28 cellular contexts compared by ENCODE assay signal in the genomic region with DNA sequence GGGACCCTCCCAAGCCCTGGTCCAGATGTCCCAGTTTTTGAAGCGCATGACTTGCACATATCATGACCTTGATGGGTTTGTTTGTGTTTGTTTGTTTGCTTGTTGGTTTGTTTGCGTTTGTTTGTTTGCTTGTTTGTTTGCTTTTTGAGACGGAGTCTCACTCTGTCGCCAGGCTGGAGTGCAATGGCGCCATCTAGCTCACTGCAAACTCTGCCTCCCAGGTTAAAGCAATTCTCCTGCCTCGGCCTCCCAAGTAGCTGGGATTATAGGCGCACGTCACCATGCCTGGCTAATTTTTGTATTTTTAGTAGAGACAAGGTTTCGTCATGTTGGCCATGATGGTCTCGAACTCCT. TPM values are rescaled to one million over a fixed set of nuclear protein-coding genes. Genes with fewer than 3 reads are reported as not detected.
A peak's percentile ranks its signal among the peaks of the same experiment; 100 is the strongest.
DNase-seq lines count a peak whose midpoint lies in the region; ATAC-seq and TF ChIP-seq lines count a peak whose summit lies in the region.
"Had no signal": no experiment of that assay in that cellular context is flagged by ENCODE, and none has a peak within 500 bp of the region (broad histone marks: within the 10 kb centered on the region; RNA-seq: fewer than 3 reads in every experiment).

No MANE protein-coding gene starts in this region.

- no peak overlapping the region for H3K23ac ChIP-seq in H9 (ENCODE audit: insufficient read length, low read depth, low read length)

- H3K4me1 ChIP-seq in BE2C (peaks cover 9% of the 10 kb centered on the region), H9 (ENCODE audit: insufficient read depth, low read length) (no peaks in the 10 kb centered on the region), esophagus muscularis mucosa (peaks cover under 1 to 14% (median 13%) of the 10 kb centered on the region in 4 donors), upper lobe of right lung (peaks cover 14% of the 10 kb centered on the region)

- no peak for TF ChIP-seq POLR2A in esophagus muscularis mucosa (IDR thresholded peaks at IDR 0.05; ENCODE audit: low read depth)

- H2AK5ac ChIP-seq in H9 (ENCODE audit: insufficient read length, low read length): no peak overlapping the region

- H4K8ac ChIP-seq in H9 (replicated peaks; ENCODE audit: insufficient read length, low read depth, low read length): no peak overlapping the region

- DNase-seq in BE2C: no peak
- DNase-seq in H9: no peak
- no peak for DNase-seq in fibroblast of pulmonary artery (ENCODE audit: low read depth)
- DNase-seq in A172 (ENCODE audit: low spot score): no peak
- DNase-seq in esophagus muscularis mucosa (ENCODE audit: extremely low spot score): no peak
- no peak for DNase-seq in upper lobe of right lung
- DNase-seq in CD4-positive, alpha-beta T cell: no peak
- DNase-seq: ACHN; activated CD4-positive, alpha-beta T cell treated with anti-CD3 and anti-CD28 coated beads for 36 hours; activated CD8-positive, alpha-beta memory T cell treated with anti-CD3 and anti-CD28 coated beads for 24 hours; activated effector memory CD4-positive, alpha-beta T cell treated with anti-CD3 and anti-CD28 coated beads, Interleukin-2, amount 50 U/mL, for 16 hours; activated naive CD8-positive, alpha-beta T cell treated with anti-CD3 and anti-CD28 coated beads, Interleukin-2, amount 10 ng/mL, durations not matched to agents 7 days and 5 days; Calu3; central memory CD4-positive, alpha-beta T cell; dermis blood vessel endothelial cell; MV-4-11; naive thymus-derived CD4-positive, alpha-beta T cell; NCI-H446; stomach; T-cell; tibial artery had no signal

- TF ChIP-seq CTCF in BE2C (IDR thresholded peaks at IDR 0.05; ENCODE audit: low read depth, low read length): peak; percentile 45
- TF ChIP-seq CTCF in H9 (conservative IDR thresholded peaks at IDR 0.05): peak; percentile 56
- TF ChIP-seq CTCF in VCaP (conservative IDR thresholded peaks at IDR 0.05): 0 out of 2 replicates have a peak, but pooled peaks have one; percentile 20
- peak; percentile 18 for TF ChIP-seq CTCF in fibroblast of pulmonary artery (IDR thresholded peaks at IDR 0.05; ENCODE audit: low read length, missing control alignments)
- no peak for TF ChIP-seq CTCF in esophagus muscularis mucosa (IDR thresholded peaks at IDR 0.05)
- TF ChIP-seq CTCF in upper lobe of right lung (IDR thresholded peaks at IDR 0.05): no peak
- no peak for TF ChIP-seq CTCF in CD4-positive, alpha-beta T cell (IDR thresholded peaks at IDR 0.05)

- H3K9me3 ChIP-seq in BE2C (no peaks in the 10 kb centered on the region), H9 (ENCODE audit: control insufficient read depth, low read depth, low read length) (no peaks in the 10 kb centered on the region), esophagus muscularis mucosa (no peaks in the 10 kb centered on the region), upper lobe of right lung (no peaks in the 10 kb centered on the region)
- no peaks in the 10 kb centered on the region for H3K9me3 ChIP-seq in CD4-positive, alpha-beta T cell (ENCODE audit: control insufficient read depth, low read length)
- H3K9me3 ChIP-seq: ascending aorta, stomach, tibial artery had no signal

- no peak overlapping the region for H3K4me2 ChIP-seq in H9 (ENCODE audit: insufficient read depth, insufficient read length, low read length)
- H3K4me2 ChIP-seq: KMS-11 had no signal

- H3K4me3 ChIP-seq in BE2C (ENCODE audit: low read depth, low read length) (no peak overlapping the region), fibroblast of pulmonary artery (replicated peaks; ENCODE audit: low read depth, low read length) (no peak overlapping the region), esophagus muscularis mucosa (no peak overlapping the region), upper lobe of right lung (no peak overlapping the region)
- H3K4me3 ChIP-seq: ascending aorta, skin epidermis, stomach, tibial artery had no signal

- H3K79me1 ChIP-seq in H9 (ENCODE audit: insufficient read depth, low read depth, low read length, poor library complexity, severe bottlenecking): no peaks in the 10 kb centered on the region

- CTCF ChIA-PET in CD4-positive, alpha-beta T cell (lab: Charles Lee): no interaction called here

- H4K5ac ChIP-seq in H9 (ENCODE audit: insufficient read length, low read depth, low read length): no peak overlapping the region

- H3K27me3 Mint-ChIP-seq in H9 (ENCODE audit: low read depth): peaks cover 2% of the 10 kb centered on the region; the same call in 1 of the 2 replicates
- no peaks in the 10 kb centered on the region for H3K27me3 Mint-ChIP-seq in CD4-positive, alpha-beta T cell
- H3K27me3 Mint-ChIP-seq: activated CD4-positive, alpha-beta T cell treated with anti-CD3 and anti-CD28 coated beads for 36 hours; T-cell had no signal

- no peak overlapping the region for H2AFZ ChIP-seq in H9 (ENCODE audit: low read length)

- H3K18ac ChIP-seq in H9 (ENCODE audit: insufficient read length, low read depth, low read length): no peak overlapping the region

- H4K20me1 ChIP-seq in H9 (ENCODE audit: control insufficient read depth, insufficient read depth, insufficient read length): no peaks in the 10 kb centered on the region

- no peak overlapping the region for H3T11ph ChIP-seq in H9 (ENCODE audit: low read length)

- H2BK15ac ChIP-seq in H9 (ENCODE audit: low read depth, low read length): no peak overlapping the region

- H4K91ac ChIP-seq in H9 (ENCODE audit: insufficient read length, low read depth, low read length): no peak overlapping the region

- no peak for TF ChIP-seq EP300 in esophagus muscularis mucosa (IDR thresholded peaks at IDR 0.05)

- H3K9ac ChIP-seq in H9 (ENCODE audit: extremely low read depth, insufficient read length, low read length): no peak overlapping the region
- H3K9ac ChIP-seq: KMS-11 had no signal

- WGBS in H9 (ENCODE audit: extremely low coverage, insufficient read length, low lambda C conversion rate): no CpG with 5 or more reads among the region's 10 CpGs
- WGBS in esophagus muscularis mucosa: 60% methylated on average over 10 of the region's 10 CpGs

- H3K27ac ChIP-seq in H9 (ENCODE audit: insufficient read length, low read depth, low read length) (no peak overlapping the region), VCaP (no peak overlapping the region), esophagus muscularis mucosa (replicated peaks in 1 of 4) (no peak overlapping the region), upper lobe of right lung (no peak overlapping the region)
- H3K27ac ChIP-seq in CD4-positive, alpha-beta T cell (ENCODE audit: low read depth, low read length): no peak overlapping the region
- H3K27ac ChIP-seq: ascending aorta, C4-2B, KMS-11, RWPE1, skin epidermis, stomach, tibial artery had no signal

- no peak overlapping the region for H2BK12ac ChIP-seq in H9 (ENCODE audit: insufficient read length, low read depth, low read length)

- H3K4ac ChIP-seq in H9 (ENCODE audit: low read depth, low read length): no peak overlapping the region

- no peak overlapping the region for H2BK20ac ChIP-seq in H9 (ENCODE audit: low read depth, low read length, poor library complexity, severe bottlenecking)

- H3K14ac ChIP-seq in H9 (ENCODE audit: insufficient read depth, low read length): no peak overlapping the region

- H3K27ac Mint-ChIP-seq in H9: no peak overlapping the region
- no peak overlapping the region for H3K27ac Mint-ChIP-seq in CD4-positive, alpha-beta T cell
- H3K27ac Mint-ChIP-seq: activated CD4-positive, alpha-beta T cell treated with anti-CD3 and anti-CD28 coated beads for 36 hours; activated naive CD8-positive, alpha-beta T cell treated with anti-CD3 and anti-CD28 coated beads, Interleukin-2, amount 10 ng/mL, durations not matched to agents 7 days and 5 days; mesothelial cell of epicardium; naive thymus-derived CD4-positive, alpha-beta T cell; T-cell had no signal

- POLR2A ChIA-PET in CD4-positive, alpha-beta T cell (lab: Charles Lee): no interaction called here

- no peak overlapping the region for H3K4me3 Mint-ChIP-seq in H9
- H3K4me3 Mint-ChIP-seq in CD4-positive, alpha-beta T cell: no peak overlapping the region
- H3K4me3 Mint-ChIP-seq: activated CD4-positive, alpha-beta T cell treated with anti-CD3 and anti-CD28 coated beads for 36 hours; activated naive CD8-positive, alpha-beta T cell treated with anti-CD3 and anti-CD28 coated beads, Interleukin-2, amount 10 ng/mL, durations not matched to agents 7 days and 5 days; mesothelial cell of epicardium; naive thymus-derived CD4-positive, alpha-beta T cell; T-cell had no signal

- no peaks in the 10 kb centered on the region for H3K79me2 ChIP-seq in H9 (ENCODE audit: insufficient read depth, low read length)

- no peaks in the 10 kb centered on the region; a peak in 1 of 5 replicates for H3K9me3 Mint-ChIP-seq in H9
- no peaks in the 10 kb centered on the region for H3K9me3 Mint-ChIP-seq in CD4-positive, alpha-beta T cell
- H3K9me3 Mint-ChIP-seq: activated naive CD8-positive, alpha-beta T cell treated with anti-CD3 and anti-CD28 coated beads, Interleukin-2, amount 10 ng/mL, durations not matched to agents 7 days and 5 days; mesothelial cell of epicardium; T-cell had no signal

- H3K36me3 ChIP-seq in BE2C (no peaks in the 10 kb centered on the region), esophagus muscularis mucosa (no peaks in the 10 kb centered on the region), upper lobe of right lung (no peaks in the 10 kb centered on the region)
- H3K36me3 ChIP-seq: ascending aorta, stomach, tibial artery had no signal

- no peaks in the 10 kb centered on the region for H3K23me2 ChIP-seq in H9 (ENCODE audit: insufficient read length, low read depth, low read length, poor library complexity, severe bottlenecking)

- H3K4me1 Mint-ChIP-seq in H9: peaks cover 3 to 18% of the 10 kb centered on the region in 2 experiments; a peak in 3 of 4 replicates
- peaks cover 7% of the 10 kb centered on the region for H3K4me1 Mint-ChIP-seq in CD4-positive, alpha-beta T cell (ENCODE audit: low read depth)

- intact Hi-C loops in esophagus muscularis mucosa (cut with DNase I): no loop called here
- intact Hi-C loops in upper lobe of right lung (cut with DNase I): no loop called here
- intact Hi-C loops in CD4-positive, alpha-beta T cell (cut with DNase I, micrococcal nuclease): no loop called here

- ATAC-seq in upper lobe of right lung: no peak
- ATAC-seq in CD4-positive, alpha-beta T cell (ENCODE audit: poor library complexity): no peak
- ATAC-seq: activated CD4-positive, alpha-beta T cell treated with anti-CD3 and anti-CD28 coated beads for 36 hours; naive thymus-derived CD4-positive, alpha-beta T cell; T-cell had no signal

- no peak overlapping the region for H2BK120ac ChIP-seq in H9 (ENCODE audit: low read depth, low read length, poor library complexity, severe bottlenecking)

- H3K36me3 Mint-ChIP-seq in H9 (ENCODE audit: insufficient read depth in 1 of 3, low read depth in 3 of 3): no peaks in the 10 kb centered on the region
- H3K36me3 Mint-ChIP-seq in CD4-positive, alpha-beta T cell (ENCODE audit: low read depth): no peaks in the 10 kb centered on the region
- H3K36me3 Mint-ChIP-seq: activated naive CD8-positive, alpha-beta T cell treated with anti-CD3 and anti-CD28 coated beads, Interleukin-2, amount 10 ng/mL, durations not matched to agents 7 days and 5 days; mesothelial cell of epicardium; naive thymus-derived CD4-positive, alpha-beta T cell; T-cell had no signal

- H3K56ac ChIP-seq in H9 (ENCODE audit: insufficient read length, low read depth, low read length): no peak overlapping the region

- H2BK5ac ChIP-seq in H9 (ENCODE audit: insufficient read length, low read length): no peak overlapping the region

- no peaks in the 10 kb centered on the region for H3K27me3 ChIP-seq in BE2C
- no peaks in the 10 kb centered on the region for H3K27me3 ChIP-seq in H9 (ENCODE audit: insufficient read depth, low read length)
- H3K27me3 ChIP-seq in esophagus muscularis mucosa: peaks cover 0 to 65% (median 4%) of the 10 kb centered on the region in 4 donors
- no peaks in the 10 kb centered on the region for H3K27me3 ChIP-seq in upper lobe of right lung
- no peaks in the 10 kb centered on the region for H3K27me3 ChIP-seq in CD4-positive, alpha-beta T cell (ENCODE audit: control insufficient read depth, insufficient read depth, low read length)
- H3K27me3 ChIP-seq: ascending aorta had no signal

RNA-seq across cellular contexts. Expression of a gene that starts 13.0 kb away (rescaled TPM):
- polyA plus RNA-seq in BE2C (2012; ENCODE audit: insufficient read depth, insufficient read length, low read depth): 81.2 TPM
- 46.3 and 47.5 TPM in 2 replicates for total RNA-seq in H9 (2021)
- total RNA-seq in A172 (2014; rRNA removed; shearing (Covaris generic)): 113 and 145 TPM in 2 replicates
- total RNA-seq in esophagus muscularis mucosa: 10 to 100 TPM; 61.6 to 77.2 (median 67.3) TPM
- total RNA-seq in upper lobe of right lung: 30.1 TPM
- 10 to 100 TPM; 16.4 to 19.6 TPM for total RNA-seq in CD4-positive, alpha-beta T cell

Comparison
In these comparisons a context has a peak if more than half of its experiments do, and no peak if none do; other contexts are left out.
1. CTCF ChIP-seq: peak in BE2C (single experiment), H9 (single experiment), VCaP (single experiment) and fibroblast of pulmonary artery (single experiment); none in esophagus muscularis mucosa (0 of 3), upper lobe of right lung (single experiment) and CD4-positive, alpha-beta T cell (single experiment).